In genomic region chr1:9429369-9429766, GRCh38 we compare ENCODE assay signal across 8 cellular contexts.
A peak's percentile ranks its signal among the peaks of the same experiment; 100 is the strongest.
DNase-seq lines count a peak whose midpoint lies in the region; ATAC-seq, FAIRE-seq and TF ChIP-seq lines count a peak whose summit lies in the region.

No MANE protein-coding gene starts in this region.

- ATAC-seq in CD4-positive, CD25-positive, alpha-beta regulatory T cell (ENCODE audit: low read depth in 2 of 2), result no peak
- no peak for ATAC-seq in HG02759 (IDR thresholded peaks at IDR 0.05; ENCODE audit: unreplicated experiment)

- H3K9me1 ChIP-seq in endothelial cell of umbilical vein (replicated peaks; ENCODE audit: control insufficient read depth, extremely low read depth, insufficient read depth, low read length), result no peaks in the 10 kb centered on the region

- H3K27ac ChIP-seq in CD4-positive, CD25-positive, alpha-beta regulatory T cell (ENCODE audit: insufficient read depth, low read length, poor library complexity, severe bottlenecking), result peak overlapping the region; percentile 89
- H3K27ac ChIP-seq in PC-9, result no peak overlapping the region; the same call in 1 of the 2 replicates
- peak overlapping the region; percentile 62 for H3K27ac ChIP-seq in endothelial cell of umbilical vein (ENCODE audit: insufficient read depth, low read depth, low read length)

- H3K36me3 Mint-ChIP-seq in CD4-positive, CD25-positive, alpha-beta regulatory T cell, result no peaks in the 10 kb centered on the region

- peak overlapping the region; percentile 97 for H3K4me3 ChIP-seq in CD4-positive, CD25-positive, alpha-beta regulatory T cell (ENCODE audit: low read depth, low read length)
- H3K4me3 ChIP-seq in PC-9, result peak overlapping the region; percentile 64
- H3K4me3 ChIP-seq in endothelial cell of umbilical vein (replicated peaks in 1 of 3; ENCODE audit: insufficient read depth in 1 of 3, low read depth in 1 of 3, low read length in 3 of 3), result peak overlapping the region; percentile 10 to 61 (median 59)
- H3K4me3 ChIP-seq in neuron (ENCODE audit: low read length), result peak overlapping the region; percentile 59

- peak; percentile 3 for TF ChIP-seq POLR2A in endothelial cell of umbilical vein (IDR thresholded peaks at IDR 0.05; ENCODE audit: low read depth, low read length)

- peak overlapping the region; percentile 81 for H3K4me2 ChIP-seq in PC-9
- peak overlapping the region; percentile 79 for H3K4me2 ChIP-seq in endothelial cell of umbilical vein (ENCODE audit: insufficient read depth, low read length)

- FAIRE-seq in endothelial cell of umbilical vein (lab: Jason Lieb, UNC), result no peak

- H3K4me3 Mint-ChIP-seq in CD4-positive, CD25-positive, alpha-beta regulatory T cell, result peak overlapping the region; percentile 94 to 98 (median 96)

- H3K79me2 ChIP-seq in PC-9 (ENCODE audit: low read depth) (no peaks in the 10 kb centered on the region), endothelial cell of umbilical vein (ENCODE audit: control insufficient read depth, insufficient read depth, low read length) (no peaks in the 10 kb centered on the region)

- CTCF ChIA-PET in PC-9 (lab: Charles Lee) (no interaction called here), endothelial cell of umbilical vein (lab: Charles Lee) (interaction anchor here (0.7 to 1.7 kb wide), 4 partner anchors 9 to 28 kb away, joined by 3 to 4 read pairs (median 3); no protein-coding TSS in a partner anchor)

- peaks cover 48% of the 10 kb centered on the region for H3K4me1 ChIP-seq in CD4-positive, CD25-positive, alpha-beta regulatory T cell (ENCODE audit: control insufficient read depth, insufficient read depth, low read length, poor library complexity, severe bottlenecking)
- peaks cover 6% of the 10 kb centered on the region for H3K4me1 ChIP-seq in PC-9 (replicated peaks; ENCODE audit: insufficient read depth)
- peaks cover 10% of the 10 kb centered on the region for H3K4me1 ChIP-seq in endothelial cell of umbilical vein (ENCODE audit: control insufficient read depth, extremely low read depth, insufficient read depth, low read length)
- H3K4me1 ChIP-seq in neuron (ENCODE audit: insufficient read depth, low read length), result peaks cover 11% of the 10 kb centered on the region

- no peaks in the 10 kb centered on the region for H3K9me3 ChIP-seq in CD4-positive, CD25-positive, alpha-beta regulatory T cell (ENCODE audit: control insufficient read depth in 2 of 2, low read length in 2 of 2)
- H3K9me3 ChIP-seq in PC-9 (ENCODE audit: insufficient read depth, low read depth), result no peaks in the 10 kb centered on the region
- no peaks in the 10 kb centered on the region for H3K9me3 ChIP-seq in endothelial cell of umbilical vein (replicated peaks; ENCODE audit: control insufficient read depth, insufficient read depth, low read length)
- H3K9me3 ChIP-seq in neuron (ENCODE audit: low read length), result no peaks in the 10 kb centered on the region

- no peak for DNase-seq in CD4-positive, CD25-positive, alpha-beta regulatory T cell
- DNase-seq in PC-9 (no peak), endothelial cell of umbilical vein (ENCODE audit: low read depth, low spot score) (no peak), epidermal melanocyte (ENCODE audit: insufficient read length, low spot score) (no peak), ACHN (no peak)
- no peak for DNase-seq in stimulated activated CD4-positive, alpha-beta T cell treated with anti-CD3 and anti-CD28 coated beads, Interleukin-2, amount 100 ng/mL, for 24 hours

- H3K27me3 ChIP-seq in CD4-positive, CD25-positive, alpha-beta regulatory T cell (ENCODE audit: control insufficient read depth, insufficient read depth, low read length), result no peaks in the 10 kb centered on the region
- H3K27me3 ChIP-seq in PC-9 (ENCODE audit: insufficient read depth, low read depth), result no peaks in the 10 kb centered on the region
- H3K27me3 ChIP-seq in endothelial cell of umbilical vein (ENCODE audit: control insufficient read depth in 2 of 2, insufficient read depth in 2 of 2, low read length in 2 of 2), result no peaks in the 10 kb centered on the region
- H3K27me3 ChIP-seq in neuron (ENCODE audit: insufficient read depth, low read length), result no peaks in the 10 kb centered on the region

- no peaks in the 10 kb centered on the region for H3K9me3 Mint-ChIP-seq in CD4-positive, CD25-positive, alpha-beta regulatory T cell

- peaks cover 22 to 62% (median 43%) of the 10 kb centered on the region in 4 donors for H3K4me1 Mint-ChIP-seq in CD4-positive, CD25-positive, alpha-beta regulatory T cell

- peak overlapping the region; percentile 96 to 99 (median 99) for H3K27ac Mint-ChIP-seq in CD4-positive, CD25-positive, alpha-beta regulatory T cell

- no peaks in the 10 kb centered on the region for H3F3A ChIP-seq in PC-9 (ENCODE audit: insufficient read depth, low read depth)

- peaks cover 20% of the 10 kb centered on the region for H3K27me3 Mint-ChIP-seq in CD4-positive, CD25-positive, alpha-beta regulatory T cell

- peak overlapping the region; percentile 90 for H2AFZ ChIP-seq in PC-9
- peak overlapping the region; percentile 86 for H2AFZ ChIP-seq in endothelial cell of umbilical vein (ENCODE audit: low read depth, low read length)
- peak overlapping the region; percentile 95 for H2AFZ ChIP-seq in neuron (ENCODE audit: low read depth, low read length)

- no peaks in the 10 kb centered on the region for H3K36me3 ChIP-seq in CD4-positive, CD25-positive, alpha-beta regulatory T cell (ENCODE audit: control insufficient read depth, insufficient read depth, low read length)
- H3K36me3 ChIP-seq in PC-9 (ENCODE audit: low read depth), result no peaks in the 10 kb centered on the region
- no peaks in the 10 kb centered on the region for H3K36me3 ChIP-seq in endothelial cell of umbilical vein (ENCODE audit: control insufficient read depth in 2 of 2, extremely low read depth in 1 of 2, insufficient read depth in 2 of 2, low read length in 2 of 2)
- no peaks in the 10 kb centered on the region for H3K36me3 ChIP-seq in neuron (ENCODE audit: insufficient read depth, low read length)

- H4K20me1 ChIP-seq in PC-9 (ENCODE audit: insufficient read depth), result no peaks in the 10 kb centered on the region
- H4K20me1 ChIP-seq in endothelial cell of umbilical vein (replicated peaks; ENCODE audit: control insufficient read depth, extremely low read depth, insufficient read depth, low read length), result no peaks in the 10 kb centered on the region

- intact Hi-C loops in PC-9 (cut with micrococcal nuclease; ENCODE audit: unreplicated experiment) (no loop called here), endothelial cell of umbilical vein (cut with micrococcal nuclease) (loop anchor here (1.0 to 2.0 kb wide), 4 partner anchors 12 to 59 kb away; no protein-coding TSS in a partner anchor)

- dilution Hi-C loops in endothelial cell of umbilical vein (cut with MboI; ENCODE audit: extremely low pct_ligation_motif_present, low sequenced_read_pairs), result no loop called here

- H3K9ac ChIP-seq in endothelial cell of umbilical vein (replicated peaks; ENCODE audit: extremely low read depth, insufficient read depth, low read length), result peak overlapping the region; percentile 62

- BruUV-seq in PC-9 (replicated peaks; lab: Mats Ljungman, UMichigan) (TSS peak; percentile 99), endothelial cell of umbilical vein (replicated peaks; lab: Mats Ljungman, UMichigan) (TSS peak; percentile 98)

- POLR2A ChIA-PET in PC-9 (lab: Charles Lee; ENCODE audit: unreplicated experiment) (interaction anchor here (0.7 kb wide), 1 partner anchor 17 kb away, joined by 4 read pairs; no protein-coding TSS in a partner anchor), endothelial cell of umbilical vein (lab: Charles Lee) (interaction anchor here (0.8 kb wide), 1 partner anchor 12 kb away, joined by 3 read pairs; no protein-coding TSS in a partner anchor)

- in situ Hi-C loops in ACHN (cut with HindIII; ENCODE audit: low pct_ligation_motif_present, low pct_unique_long_range_greater_than_20kb, low sequenced_read_pairs), result no loop called here

- TF ChIP-seq CTCF in PC-9 (conservative IDR thresholded peaks at IDR 0.05), result no peak
- no peak for TF ChIP-seq CTCF in endothelial cell of umbilical vein (IDR thresholded peaks at IDR 0.05; ENCODE audit: extremely low read depth in 1 of 2, insufficient read depth in 1 of 2, low read depth in 1 of 2, low read length in 2 of 2)

- H3K9me2 ChIP-seq in PC-9 (ENCODE audit: insufficient read depth), result no peaks in the 10 kb centered on the region

TF ChIP-seq in endothelial cell of umbilical vein, 7 proteins besides CTCF, POLR2A, EP300 and RAD21:
- TF ChIP-seq GATA2 (IDR thresholded peaks at IDR 0.05; ENCODE audit: insufficient read depth, insufficient read length, low read depth, low read length) (no peak), FOS (IDR thresholded peaks at IDR 0.05; ENCODE audit: borderline replicate concordance, insufficient read depth, low read length) (no peak), EZH2 (IDR thresholded peaks at IDR 0.05; ENCODE audit: borderline replicate concordance, low read depth, low read length, severe bottlenecking) (no peak), MYC (IDR thresholded peaks at IDR 0.05; ENCODE audit: low read depth, low read length) (no peak), POLR2AphosphoS5 (IDR thresholded peaks at IDR 0.05; ENCODE audit: insufficient read depth, low read depth, low read length) (no peak), MAX (IDR thresholded peaks at IDR 0.05; ENCODE audit: insufficient read depth, insufficient read length) (no peak), JUN (IDR thresholded peaks at IDR 0.05; ENCODE audit: borderline replicate concordance, insufficient read depth, insufficient read length, low read depth) (no peak)
